Comparison of ENCODE assay signal across 19 cellular contexts in genomic region chr6:91141352-91141751, GRCh38.
DNase-seq lines count a peak whose midpoint lies in the region; ATAC-seq and TF ChIP-seq lines count a peak whose summit lies in the region.
"Had no signal": no experiment of that assay in that cellular context is flagged by ENCODE, and none has a peak within 500 bp of the region (broad histone marks: within the 10 kb centered on the region; RNA-seq: fewer than 3 reads in every experiment).

No MANE protein-coding gene starts in this region.

- H3K4me1 Mint-ChIP-seq in activated CD8-positive, alpha-beta memory T cell treated with anti-CD3 and anti-CD28 coated beads, Interleukin-2, amount 10 ng/mL, durations not matched to agents 7 days and 5 days, result no peaks in the 10 kb centered on the region

- H3K4me3 ChIP-seq in foreskin fibroblast (ENCODE audit: low read depth in 1 of 2, low read length in 2 of 2), result no peak overlapping the region
- H3K4me3 ChIP-seq: BLaER1, GM23248, K562, Peyer's patch had no signal

- H3K36me3 Mint-ChIP-seq in activated CD8-positive, alpha-beta memory T cell treated with anti-CD3 and anti-CD28 coated beads, Interleukin-2, amount 10 ng/mL, durations not matched to agents 7 days and 5 days, result no peaks in the 10 kb centered on the region
- H3K36me3 Mint-ChIP-seq: CD8-positive, alpha-beta T cell had no signal

- H3K4me3 Mint-ChIP-seq in activated CD8-positive, alpha-beta memory T cell treated with anti-CD3 and anti-CD28 coated beads, Interleukin-2, amount 10 ng/mL, durations not matched to agents 7 days and 5 days, result no peak overlapping the region
- H3K4me3 Mint-ChIP-seq: CD8-positive, alpha-beta T cell had no signal

- no peak for TF ChIP-seq CTCF in foreskin fibroblast (IDR thresholded peaks at IDR 0.05; ENCODE audit: low read depth, low read length)

- CTCF ChIA-PET in activated CD8-positive, alpha-beta memory T cell treated with anti-CD3 and anti-CD28 coated beads, Interleukin-2, amount 10 ng/mL, durations not matched to agents 7 days and 5 days (lab: Charles Lee), result no interaction called here

- H3K27ac Mint-ChIP-seq in activated CD8-positive, alpha-beta memory T cell treated with anti-CD3 and anti-CD28 coated beads, Interleukin-2, amount 10 ng/mL, durations not matched to agents 7 days and 5 days, result no peak overlapping the region
- H3K27ac Mint-ChIP-seq: CD8-positive, alpha-beta T cell had no signal

- no peaks in the 10 kb centered on the region for H3K27me3 Mint-ChIP-seq in activated CD8-positive, alpha-beta memory T cell treated with anti-CD3 and anti-CD28 coated beads, Interleukin-2, amount 10 ng/mL, durations not matched to agents 7 days and 5 days

- ATAC-seq in activated CD8-positive, alpha-beta memory T cell treated with anti-CD3 and anti-CD28 coated beads, Interleukin-2, amount 10 ng/mL, durations not matched to agents 7 days and 5 days, result no peak
- no peak for ATAC-seq in GM18519 (IDR thresholded peaks at IDR 0.05; ENCODE audit: low FRiP score, unreplicated experiment)
- ATAC-seq: CD8-positive, alpha-beta T cell; HCT116; K562; Right ventricle myocardium inferior had no signal

- peak; percentile 39 for DNase-seq in SIG-M5 treated with dmso at 0.1 percent for 504 hours (lab: John Stamatoyannopoulos, UW; ENCODE audit: unreplicated experiment)
- no peak for DNase-seq in SIG-M5 (lab: John Stamatoyannopoulos, UW)
- peak; percentile 99 for DNase-seq in NOMO-1 treated with DMSO at 0.1 percent for 48 hours (lab: John Stamatoyannopoulos, UW; ENCODE audit: unreplicated experiment)
- peak; percentile 99 for DNase-seq in SKM-1 treated with dmso at 0.1 percent for 144 hours (lab: John Stamatoyannopoulos, UW; ENCODE audit: unreplicated experiment)
- no peak for DNase-seq in activated CD8-positive, alpha-beta memory T cell treated with anti-CD3 and anti-CD28 coated beads, Interleukin-2, amount 10 ng/mL, durations not matched to agents 7 days and 5 days
- DNase-seq in foreskin fibroblast, result no peak
- no peak for DNase-seq in superior temporal gyrus (ENCODE audit: extremely low spot score)
- DNase-seq: CD8-positive, alpha-beta T cell; DND-41; GDM1; GM23248; NCI-H1930; NCI-H526 treated with DMSO at 0.1 percent for 48 hours; Peyer's patch had no signal

- H3K9me3 Mint-ChIP-seq in activated CD8-positive, alpha-beta memory T cell treated with anti-CD3 and anti-CD28 coated beads, Interleukin-2, amount 10 ng/mL, durations not matched to agents 7 days and 5 days (ENCODE audit: low read depth), result no peaks in the 10 kb centered on the region
- H3K9me3 Mint-ChIP-seq: CD8-positive, alpha-beta T cell had no signal

Comparison
In these comparisons a context has a peak if more than half of its experiments do, and no peak if none do; other contexts are left out.
1. DNase-seq: peak in SIG-M5 treated with dmso at 0.1 percent for 504 hours (single experiment), NOMO-1 treated with DMSO at 0.1 percent for 48 hours (single experiment) and SKM-1 treated with dmso at 0.1 percent for 144 hours (single experiment); none in SIG-M5 (single experiment), activated CD8-positive, alpha-beta memory T cell treated with anti-CD3 and anti-CD28 coated beads, Interleukin-2, amount 10 ng/mL, durations not matched to agents 7 days and 5 days (single experiment), foreskin fibroblast (0 of 2) and superior temporal gyrus (single experiment).